ENCODE assay signal across 8 cellular contexts in genomic region chr17:82105882-82106696, GRCh38. TPM values are rescaled to one million over a fixed set of nuclear protein-coding genes. Genes with fewer than 3 reads are reported as not detected.
DNase-seq lines count a peak whose midpoint lies in the region; ATAC-seq and TF ChIP-seq lines count a peak whose summit lies in the region.

No MANE protein-coding gene starts in this region.

- peak; percentile 38 for TF ChIP-seq CTCF in astrocyte of the spinal cord (IDR thresholded peaks at IDR 0.05; ENCODE audit: low read depth, low read length)
- peak; percentile 50 for TF ChIP-seq CTCF in kidney epithelial cell (IDR thresholded peaks at IDR 0.05; ENCODE audit: insufficient read depth, low read length, poor library complexity, severe bottlenecking)

- no peaks in the 10 kb centered on the region for H3K27me3 ChIP-seq in kidney epithelial cell (ENCODE audit: control insufficient read depth, insufficient read depth, low read length)

- no peak overlapping the region for H3K4me3 ChIP-seq in astrocyte of the spinal cord (ENCODE audit: low read depth, low read length)
- H3K4me3 ChIP-seq in kidney epithelial cell (ENCODE audit: low read depth, low read length) = no peak overlapping the region

- no peaks in the 10 kb centered on the region for H3K36me3 ChIP-seq in kidney epithelial cell (ENCODE audit: control insufficient read depth, insufficient read depth, low read length)

- DNase-seq in EL = peak; percentile 75
- peak; percentile 77 for DNase-seq in M059J (ENCODE audit: low read depth)
- DNase-seq in T-helper 1 cell = peak in 4 of 5 donors; percentile 28 to 80 (median 42)
- peak; percentile 18 for DNase-seq in astrocyte of the spinal cord (ENCODE audit: low read depth, low spot score)
- DNase-seq in kidney epithelial cell (ENCODE audit: low read depth) = no peak
- peak in 2 of 3 experiments; percentile 34 to 73 for DNase-seq in stimulated activated CD4-positive, alpha-beta T cell treated with anti-CD3 and anti-CD28 coated beads, TNF-alpha, amount 100 ng/mL, for 24 hours (ENCODE audit: low read depth in 3 of 3)
- no peak for DNase-seq in OCI-M2 (lab: John Stamatoyannopoulos, UW; ENCODE audit: unreplicated experiment)

- in situ Hi-C loops in astrocyte of the spinal cord (cut with HindIII; ENCODE audit: low sequenced_read_pairs) = no loop called here

- peak; percentile 82 for ATAC-seq in GM21619 (IDR thresholded peaks at IDR 0.05; ENCODE audit: unreplicated experiment)

RNA-seq across cellular contexts. Expression of gene FASN, which starts 8.1 kb away (rescaled TPM):
- total RNA-seq in M059J (2014; rRNA removed; shearing (Covaris generic)) = 50.8 and 90.9 TPM in 2 replicates
- total RNA-seq in kidney epithelial cell = 202 and 249 TPM in 2 replicates

RNA-seq across cellular contexts. Expression of gene DUS1L, which starts 40.5 kb away (rescaled TPM):
- 50.9 and 72.4 TPM in 2 replicates for total RNA-seq in M059J (2014; rRNA removed; shearing (Covaris generic))
- total RNA-seq in kidney epithelial cell = 147 and 177 TPM in 2 replicates

RNA-seq across cellular contexts. Expression of gene GPS1, which starts 54.4 kb away (rescaled TPM):
- total RNA-seq in M059J (2014; rRNA removed; shearing (Covaris generic)) = 136 and 137 TPM in 2 replicates
- 150 and 163 TPM in 2 replicates for total RNA-seq in kidney epithelial cell

RNA-seq across cellular contexts. Expression of gene RFNG, which starts 54.5 kb away (rescaled TPM):
- 8.4 and 18.6 TPM in 2 replicates for total RNA-seq in M059J (2014; rRNA removed; shearing (Covaris generic))
- 72.3 and 112 TPM in 2 replicates for total RNA-seq in kidney epithelial cell

Comparison
In these comparisons a context has a peak if more than half of its experiments do, and no peak if none do; other contexts are left out.
1. DNase-seq: peak in EL (single experiment), M059J (single experiment), T-helper 1 cell (4 of 5), astrocyte of the spinal cord (single experiment) and stimulated activated CD4-positive, alpha-beta T cell treated with anti-CD3 and anti-CD28 coated beads, TNF-alpha, amount 100 ng/mL, for 24 hours (2 of 3); none in kidney epithelial cell (single experiment) and OCI-M2 (single experiment).